Comparison of ENCODE assay signal across 1 cellular context in the genomic region with DNA sequence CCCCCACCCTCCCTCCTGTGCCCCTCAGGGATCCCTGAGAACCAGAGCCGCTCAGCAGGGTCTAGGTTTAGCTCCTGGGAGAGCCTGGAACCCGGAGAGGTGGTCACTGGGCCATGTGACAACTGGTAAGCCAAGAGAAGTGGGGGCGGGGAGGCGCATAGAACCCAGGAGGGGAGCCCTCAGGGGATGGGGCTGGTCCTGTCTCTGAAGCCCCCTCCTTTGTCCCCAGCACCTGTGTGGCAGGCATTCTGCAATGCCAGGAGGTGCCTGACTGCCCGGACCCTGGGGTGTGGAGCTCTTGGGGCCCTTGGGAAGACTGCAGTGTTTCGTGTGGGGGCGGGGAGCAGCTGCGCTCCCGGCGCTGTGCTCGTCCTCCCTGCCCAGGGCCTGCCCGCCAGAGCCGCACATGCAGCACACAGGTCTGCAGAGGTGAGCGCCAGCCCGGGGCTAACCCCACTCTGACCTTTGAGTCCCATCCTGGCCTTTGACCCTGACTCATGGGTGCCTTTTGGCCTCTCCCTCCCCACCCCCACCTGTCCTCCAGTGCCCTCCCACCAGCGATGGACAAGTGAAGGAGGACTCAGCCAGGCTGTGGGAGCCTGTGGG.
TF ChIP-seq lines count a peak whose summit lies in the region.

No MANE protein-coding gene starts in this region.

TF ChIP-seq in K562, 482 proteins besides CTCF, POLR2A, EP300 and RAD21:
- TF ChIP-seq, protein P1, sequence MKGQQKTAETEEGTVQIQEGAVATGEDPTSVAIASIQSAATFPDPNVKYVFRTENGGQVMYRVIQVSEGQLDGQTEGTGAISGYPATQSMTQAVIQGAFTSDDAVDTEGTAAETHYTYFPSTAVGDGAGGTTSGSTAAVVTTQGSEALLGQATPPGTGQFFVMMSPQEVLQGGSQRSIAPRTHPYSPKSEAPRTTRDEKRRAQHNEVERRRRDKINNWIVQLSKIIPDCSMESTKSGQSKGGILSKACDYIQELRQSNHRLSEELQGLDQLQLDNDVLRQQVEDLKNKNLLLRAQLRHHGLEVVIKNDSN (CRISPR knock-in tag; IDR thresholded peaks at IDR 0.05): peak; percentile 17
- no peak for TF ChIP-seq PURB (CRISPR knock-in tag; IDR thresholded peaks at IDR 0.05; ENCODE audit: low read depth)
- peak; percentile 44 for TF ChIP-seq EGR1 (conservative IDR thresholded peaks at IDR 0.05)
- TF ChIP-seq LARP7 (IDR thresholded peaks at IDR 0.05): no peak
